In genomic region chr7:121521681-121522405, GRCh38 we compare ENCODE assay signal across 11 cellular contexts.
"Had no signal": no experiment of that assay in that cellular context is flagged by ENCODE, and none has a peak within 500 bp of the region (broad histone marks: within the 10 kb centered on the region; RNA-seq: fewer than 3 reads in every experiment).

No MANE protein-coding gene starts in this region.

- H3K9me3 ChIP-seq: ascending aorta, psoas muscle, right lobe of liver, spleen had no signal

- H3K27ac Mint-ChIP-seq: T-helper 2 cell treated with Interferon-gamma antibody and Interleukin-4, amounts not matched to agents 5 μg/mL and 100 μg/mL, for 36 hours had no signal

- H3K27me3 ChIP-seq: ascending aorta, right lobe of liver, spleen had no signal

- H3K36me3 ChIP-seq: ascending aorta, right lobe of liver, spleen had no signal

- H3K27ac ChIP-seq: ascending aorta, psoas muscle, right lobe of liver, spleen had no signal

- DNase-seq: activated naive CD4-positive, alpha-beta T cell treated with Interleukin-2 at 50 U/mL for 16 hours; dermis blood vessel endothelial cell; head of caudate nucleus; psoas muscle; right lobe of liver; spleen had no signal

- ATAC-seq: activated CD4-positive, CD25-positive, alpha-beta regulatory T cell treated with anti-CD3 and anti-CD28 coated beads, Interleukin-2, amount 50 U/mL, for 24 hours; psoas muscle; right lobe of liver had no signal

- H3K4me1 ChIP-seq: ascending aorta, psoas muscle, right lobe of liver had no signal

- H3K4me3 ChIP-seq: ascending aorta, psoas muscle, right lobe of liver, spleen had no signal

- FAIRE-seq: bronchial epithelial cell, frontal cortex had no signal

- H3K4me3 Mint-ChIP-seq: T-helper 2 cell treated with Interferon-gamma antibody and Interleukin-4, amounts not matched to agents 5 μg/mL and 100 μg/mL, for 36 hours had no signal
